In genomic region chr5:32523625-32524024, GRCh38 we compare ENCODE assay signal across 1 cellular context.
TF ChIP-seq lines count a peak whose summit lies in the region.

No MANE protein-coding gene starts in this region.

TF ChIP-seq in WTC11, 78 proteins besides CTCF, POLR2A, EP300 and RAD21 (continued from another document):
- no peak for TF ChIP-seq PRDM15 (CRISPR knock-in tag; IDR thresholded peaks at IDR 0.05)
